ENCODE assay signal across 9 cellular contexts in genomic region chr9:35905912-35906679, GRCh38. TPM values are rescaled to one million over a fixed set of nuclear protein-coding genes. Genes with fewer than 3 reads are reported as not detected.
DNase-seq lines count a peak whose midpoint lies in the region; ATAC-seq and TF ChIP-seq lines count a peak whose summit lies in the region.
"Had no signal": no experiment of that assay in that cellular context is flagged by ENCODE, and none has a peak within 500 bp of the region (broad histone marks: within the 10 kb centered on the region; RNA-seq: fewer than 3 reads in every experiment).

Gene HRCT1 (plus strand): TSS chr9:35906202. CDS start chr9:35906288, 86 bp downstream.

- peak within 1 kb of the TSS; percentile 73 for H3K4me2 ChIP-seq in osteoblast (ENCODE audit: insufficient read depth, low read length)

- no peaks in the 10 kb centered on the region for H4K20me1 ChIP-seq in osteoblast (ENCODE audit: insufficient read depth, low read length)

- peak within 1 kb of the TSS; percentile 99 for H3K27ac ChIP-seq in RWPE2 (ENCODE audit: poor library complexity, severe bottlenecking)
- H3K27ac ChIP-seq in osteoblast (ENCODE audit: low read depth, low read length), result peak within 1 kb of the TSS; percentile 95

- peak within 1 kb of the TSS; percentile 39 for H2AFZ ChIP-seq in osteoblast (ENCODE audit: low read length)

- no peaks in the 10 kb centered on the region for H3K36me3 ChIP-seq in RWPE2 (ENCODE audit: low read depth)
- no peaks in the 10 kb centered on the region for H3K36me3 ChIP-seq in osteoblast (ENCODE audit: insufficient read depth, low read length)

- peak; percentile 90 for DNase-seq in GM04504 (ENCODE audit: low read depth)
- DNase-seq in RWPE2 (ENCODE audit: low spot score), result peak; percentile 94
- peak; percentile 98 for DNase-seq in fibroblast of mammary gland (ENCODE audit: low read depth)
- DNase-seq in osteoblast (ENCODE audit: insufficient read length, low spot score, missing footprints), result peak; percentile 94
- DNase-seq in SK-N-DZ (ENCODE audit: low spot score), result no peak
- no peak for DNase-seq in activated CD4-positive, alpha-beta T cell treated with anti-CD3 and anti-CD28 coated beads, Interleukin-2, amount 50 U/mL, for 48 hours

- ATAC-seq in RWPE2 (ENCODE audit: low read depth) (peak; percentile 55), HG02623 (IDR thresholded peaks at IDR 0.05; ENCODE audit: unreplicated experiment) (no peak), GM21367 (IDR thresholded peaks at IDR 0.05; ENCODE audit: unreplicated experiment) (no peak)

- H3K9me3 ChIP-seq in RWPE2 (ENCODE audit: severe bottlenecking), result no peaks in the 10 kb centered on the region
- H3K9me3 ChIP-seq in osteoblast (ENCODE audit: low read depth, low read length), result no peaks in the 10 kb centered on the region

- H3K27me3 ChIP-seq in RWPE2 (ENCODE audit: insufficient read depth, poor library complexity, severe bottlenecking) (no peaks in the 10 kb centered on the region), osteoblast (ENCODE audit: insufficient read depth, low read length) (no peaks in the 10 kb centered on the region)

- peaks cover 44% of the 10 kb centered on the region for H3K4me1 ChIP-seq in RWPE2 (ENCODE audit: insufficient read depth, poor library complexity, severe bottlenecking)
- H3K4me1 ChIP-seq in osteoblast (ENCODE audit: insufficient read depth, low read length), result peaks cover 55% of the 10 kb centered on the region

- peaks cover 4% of the 10 kb centered on the region for H3K79me2 ChIP-seq in osteoblast (ENCODE audit: insufficient read depth, low read length)

- no peak for TF ChIP-seq CTCF in RWPE2 (IDR thresholded peaks at IDR 0.05; ENCODE audit: poor library complexity, severe bottlenecking)
- TF ChIP-seq CTCF in fibroblast of mammary gland (conservative IDR thresholded peaks at IDR 0.05; ENCODE audit: control insufficient read depth, insufficient read depth, low read depth, low read length), result no peak
- TF ChIP-seq CTCF in osteoblast (IDR thresholded peaks at IDR 0.05; ENCODE audit: extremely low read depth, low read depth, low read length), result no peak

- no peak within 1 kb of the TSS for H3K4me3 ChIP-seq in RWPE2 (ENCODE audit: severe bottlenecking)
- H3K4me3 ChIP-seq in fibroblast of mammary gland (ENCODE audit: control insufficient read depth, low read depth, low read length), result peak within 1 kb of the TSS; percentile 40
- H3K4me3 ChIP-seq in osteoblast (ENCODE audit: insufficient read depth, low read length), result peak within 1 kb of the TSS; percentile 56

RNA-seq across cellular contexts. Expression of gene HRCT1, which starts in this region (rescaled TPM):
- total RNA-seq in osteoblast, result 1.8 and 5.1 TPM in 2 replicates
- not detected in 2 replicates for polyA plus RNA-seq in SK-N-DZ (2014; cell fraction: cytosol; rRNA removed)
- polyA plus RNA-seq in SK-N-DZ (2014; cell fraction: nucleus; rRNA removed), result not detected in 2 replicates
- polyA plus RNA-seq: IgD-negative memory B cell had no signal

Comparison
In these comparisons a context has a peak if more than half of its experiments do, and no peak if none do; other contexts are left out.
1. DNase-seq: peak in GM04504 (single experiment), RWPE2 (single experiment), fibroblast of mammary gland (single experiment) and osteoblast (single experiment); none in SK-N-DZ (single experiment) and activated CD4-positive, alpha-beta T cell treated with anti-CD3 and anti-CD28 coated beads, Interleukin-2, amount 50 U/mL, for 48 hours (0 of 2).